ENCODE assay signal across 1 cellular context in genomic region chr5:146344155-146345118, GRCh38.
TF ChIP-seq lines count a peak whose summit lies in the region.

No MANE protein-coding gene starts in this region.

TF ChIP-seq in HepG2, 621 proteins besides CTCF, POLR2A, EP300 and RAD21 (continued from another document):
- TF ChIP-seq SOX6 (IDR thresholded peaks at IDR 0.05) (no peak), SOX6 (CRISPR knock-in tag; IDR thresholded peaks at IDR 0.05) (no peak), ETV6 (CRISPR knock-in tag; conservative IDR thresholded peaks at IDR 0.05) (no peak), SMC3 (IDR thresholded peaks at IDR 0.05; ENCODE audit: low read length) (no peak), ZNF558 (CRISPR knock-in tag; IDR thresholded peaks at IDR 0.05; ENCODE audit: borderline replicate concordance) (no peak), ARNT2 (CRISPR knock-in tag; IDR thresholded peaks at IDR 0.05; ENCODE audit: low read depth) (no peak), ZBTB26 (CRISPR knock-in tag; IDR thresholded peaks at IDR 0.05; ENCODE audit: borderline replicate concordance) (no peak), SALL1 (CRISPR knock-in tag; IDR thresholded peaks at IDR 0.05) (no peak)
